2 cellular contexts compared by ENCODE assay signal in the genomic region with DNA sequence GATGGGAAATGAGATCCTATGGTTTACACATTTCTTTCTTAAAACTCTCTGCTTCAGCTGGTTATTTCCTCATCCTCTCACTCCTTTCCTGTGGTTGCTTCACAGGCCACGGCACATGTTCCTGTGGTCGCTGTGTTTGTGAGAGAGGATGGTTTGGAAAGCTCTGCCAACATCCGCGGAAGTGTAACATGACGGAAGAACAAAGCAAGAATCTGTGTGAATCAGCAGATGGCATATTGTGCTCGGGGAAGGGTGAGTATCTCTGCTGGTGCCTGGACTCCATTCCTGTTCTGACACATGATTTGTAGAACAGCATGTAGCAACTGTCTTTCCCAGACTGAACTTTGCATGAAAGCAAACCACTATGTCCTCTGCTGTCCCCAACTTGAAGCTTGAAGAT.
TF ChIP-seq lines count a peak whose summit lies in the region.

No MANE protein-coding gene starts in this region.

TF ChIP-seq in GM23338, 12 proteins besides CTCF, POLR2A, EP300 and RAD21 (continued from another document):
- TF ChIP-seq, protein P1, sequence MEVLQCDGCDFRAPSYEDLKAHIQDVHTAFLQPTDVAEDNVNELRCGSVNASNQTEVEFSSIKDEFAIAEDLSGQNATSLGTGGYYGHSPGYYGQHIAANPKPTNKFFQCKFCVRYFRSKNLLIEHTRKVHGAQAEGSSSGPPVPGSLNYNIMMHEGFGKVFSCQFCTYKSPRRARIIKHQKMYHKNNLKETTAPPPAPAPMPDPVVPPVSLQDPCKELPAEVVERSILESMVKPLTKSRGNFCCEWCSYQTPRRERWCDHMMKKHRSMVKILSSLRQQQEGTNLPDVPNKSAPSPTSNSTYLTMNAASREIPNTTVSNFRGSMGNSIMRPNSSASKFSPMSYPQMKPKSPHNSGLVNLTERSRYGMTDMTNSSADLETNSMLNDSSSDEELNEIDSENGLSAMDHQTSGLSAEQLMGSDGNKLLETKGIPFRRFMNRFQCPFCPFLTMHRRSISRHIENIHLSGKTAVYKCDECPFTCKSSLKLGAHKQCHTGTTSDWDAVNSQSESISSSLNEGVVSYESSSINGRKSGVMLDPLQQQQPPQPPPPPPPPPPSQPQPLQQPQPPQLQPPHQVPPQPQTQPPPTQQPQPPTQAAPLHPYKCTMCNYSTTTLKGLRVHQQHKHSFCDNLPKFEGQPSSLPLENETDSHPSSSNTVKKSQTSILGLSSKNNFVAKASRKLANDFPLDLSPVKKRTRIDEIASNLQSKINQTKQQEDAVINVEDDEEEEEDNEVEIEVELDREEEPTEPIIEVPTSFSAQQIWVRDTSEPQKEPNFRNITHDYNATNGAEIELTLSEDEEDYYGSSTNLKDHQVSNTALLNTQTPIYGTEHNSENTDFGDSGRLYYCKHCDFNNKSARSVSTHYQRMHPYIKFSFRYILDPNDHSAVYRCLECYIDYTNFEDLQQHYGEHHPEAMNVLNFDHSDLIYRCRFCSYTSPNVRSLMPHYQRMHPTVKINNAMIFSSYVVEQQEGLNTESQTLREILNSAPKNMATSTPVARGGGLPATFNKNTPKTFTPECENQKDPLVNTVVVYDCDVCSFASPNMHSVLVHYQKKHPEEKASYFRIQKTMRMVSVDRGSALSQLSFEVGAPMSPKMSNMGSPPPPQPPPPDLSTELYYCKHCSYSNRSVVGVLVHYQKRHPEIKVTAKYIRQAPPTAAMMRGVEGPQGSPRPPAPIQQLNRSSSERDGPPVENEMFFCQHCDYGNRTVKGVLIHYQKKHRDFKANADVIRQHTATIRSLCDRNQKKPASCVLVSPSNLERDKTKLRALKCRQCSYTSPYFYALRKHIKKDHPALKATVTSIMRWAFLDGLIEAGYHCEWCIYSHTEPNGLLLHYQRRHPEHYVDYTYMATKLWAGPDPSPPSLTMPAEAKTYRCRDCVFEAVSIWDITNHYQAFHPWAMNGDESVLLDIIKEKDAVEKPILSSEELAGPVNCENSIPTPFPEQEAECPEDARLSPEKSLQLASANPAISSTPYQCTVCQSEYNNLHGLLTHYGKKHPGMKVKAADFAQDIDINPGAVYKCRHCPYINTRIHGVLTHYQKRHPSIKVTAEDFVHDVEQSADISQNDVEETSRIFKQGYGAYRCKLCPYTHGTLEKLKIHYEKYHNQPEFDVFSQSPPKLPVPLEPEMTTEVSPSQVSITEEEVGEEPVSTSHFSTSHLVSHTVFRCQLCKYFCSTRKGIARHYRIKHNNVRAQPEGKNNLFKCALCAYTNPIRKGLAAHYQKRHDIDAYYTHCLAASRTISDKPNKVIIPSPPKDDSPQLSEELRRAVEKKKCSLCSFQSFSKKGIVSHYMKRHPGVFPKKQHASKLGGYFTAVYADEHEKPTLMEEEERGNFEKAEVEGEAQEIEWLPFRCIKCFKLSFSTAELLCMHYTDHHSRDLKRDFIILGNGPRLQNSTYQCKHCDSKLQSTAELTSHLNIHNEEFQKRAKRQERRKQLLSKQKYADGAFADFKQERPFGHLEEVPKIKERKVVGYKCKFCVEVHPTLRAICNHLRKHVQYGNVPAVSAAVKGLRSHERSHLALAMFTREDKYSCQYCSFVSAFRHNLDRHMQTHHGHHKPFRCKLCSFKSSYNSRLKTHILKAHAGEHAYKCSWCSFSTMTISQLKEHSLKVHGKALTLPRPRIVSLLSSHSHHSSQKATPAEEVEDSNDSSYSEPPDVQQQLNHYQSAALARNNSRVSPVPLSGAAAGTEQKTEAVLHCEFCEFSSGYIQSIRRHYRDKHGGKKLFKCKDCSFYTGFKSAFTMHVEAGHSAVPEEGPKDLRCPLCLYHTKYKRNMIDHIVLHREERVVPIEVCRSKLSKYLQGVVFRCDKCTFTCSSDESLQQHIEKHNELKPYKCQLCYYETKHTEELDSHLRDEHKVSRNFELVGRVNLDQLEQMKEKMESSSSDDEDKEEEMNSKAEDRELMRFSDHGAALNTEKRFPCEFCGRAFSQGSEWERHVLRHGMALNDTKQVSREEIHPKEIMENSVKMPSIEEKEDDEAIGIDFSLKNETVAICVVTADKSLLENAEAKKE (CRISPR knock-in tag; IDR thresholded peaks at IDR 0.05) = no peak
- no peak for TF ChIP-seq ZNF114 (CRISPR knock-in tag; IDR thresholded peaks at IDR 0.05)

TF ChIP-seq in WTC11, 78 proteins besides CTCF, POLR2A, EP300 and RAD21 (continued from another document):
- TF ChIP-seq, protein P2, sequence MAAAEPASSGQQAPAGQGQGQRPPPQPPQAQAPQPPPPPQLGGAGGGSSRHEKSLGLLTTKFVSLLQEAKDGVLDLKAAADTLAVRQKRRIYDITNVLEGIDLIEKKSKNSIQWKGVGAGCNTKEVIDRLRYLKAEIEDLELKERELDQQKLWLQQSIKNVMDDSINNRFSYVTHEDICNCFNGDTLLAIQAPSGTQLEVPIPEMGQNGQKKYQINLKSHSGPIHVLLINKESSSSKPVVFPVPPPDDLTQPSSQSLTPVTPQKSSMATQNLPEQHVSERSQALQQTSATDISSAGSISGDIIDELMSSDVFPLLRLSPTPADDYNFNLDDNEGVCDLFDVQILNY (CRISPR knock-in tag; IDR thresholded peaks at IDR 0.05) = no peak
- TF ChIP-seq SOX15 (CRISPR knock-in tag; IDR thresholded peaks at IDR 0.05) (no peak), JUN (CRISPR knock-in tag; IDR thresholded peaks at IDR 0.05) (no peak)
- TF ChIP-seq, protein P3, sequence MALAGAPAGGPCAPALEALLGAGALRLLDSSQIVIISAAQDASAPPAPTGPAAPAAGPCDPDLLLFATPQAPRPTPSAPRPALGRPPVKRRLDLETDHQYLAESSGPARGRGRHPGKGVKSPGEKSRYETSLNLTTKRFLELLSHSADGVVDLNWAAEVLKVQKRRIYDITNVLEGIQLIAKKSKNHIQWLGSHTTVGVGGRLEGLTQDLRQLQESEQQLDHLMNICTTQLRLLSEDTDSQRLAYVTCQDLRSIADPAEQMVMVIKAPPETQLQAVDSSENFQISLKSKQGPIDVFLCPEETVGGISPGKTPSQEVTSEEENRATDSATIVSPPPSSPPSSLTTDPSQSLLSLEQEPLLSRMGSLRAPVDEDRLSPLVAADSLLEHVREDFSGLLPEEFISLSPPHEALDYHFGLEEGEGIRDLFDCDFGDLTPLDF (CRISPR knock-in tag; IDR thresholded peaks at IDR 0.05) = no peak
- TF ChIP-seq, protein P4, sequence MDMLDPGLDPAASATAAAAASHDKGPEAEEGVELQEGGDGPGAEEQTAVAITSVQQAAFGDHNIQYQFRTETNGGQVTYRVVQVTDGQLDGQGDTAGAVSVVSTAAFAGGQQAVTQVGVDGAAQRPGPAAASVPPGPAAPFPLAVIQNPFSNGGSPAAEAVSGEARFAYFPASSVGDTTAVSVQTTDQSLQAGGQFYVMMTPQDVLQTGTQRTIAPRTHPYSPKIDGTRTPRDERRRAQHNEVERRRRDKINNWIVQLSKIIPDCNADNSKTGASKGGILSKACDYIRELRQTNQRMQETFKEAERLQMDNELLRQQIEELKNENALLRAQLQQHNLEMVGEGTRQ (CRISPR knock-in tag; IDR thresholded peaks at IDR 0.05) = no peak
